In the genomic region with DNA sequence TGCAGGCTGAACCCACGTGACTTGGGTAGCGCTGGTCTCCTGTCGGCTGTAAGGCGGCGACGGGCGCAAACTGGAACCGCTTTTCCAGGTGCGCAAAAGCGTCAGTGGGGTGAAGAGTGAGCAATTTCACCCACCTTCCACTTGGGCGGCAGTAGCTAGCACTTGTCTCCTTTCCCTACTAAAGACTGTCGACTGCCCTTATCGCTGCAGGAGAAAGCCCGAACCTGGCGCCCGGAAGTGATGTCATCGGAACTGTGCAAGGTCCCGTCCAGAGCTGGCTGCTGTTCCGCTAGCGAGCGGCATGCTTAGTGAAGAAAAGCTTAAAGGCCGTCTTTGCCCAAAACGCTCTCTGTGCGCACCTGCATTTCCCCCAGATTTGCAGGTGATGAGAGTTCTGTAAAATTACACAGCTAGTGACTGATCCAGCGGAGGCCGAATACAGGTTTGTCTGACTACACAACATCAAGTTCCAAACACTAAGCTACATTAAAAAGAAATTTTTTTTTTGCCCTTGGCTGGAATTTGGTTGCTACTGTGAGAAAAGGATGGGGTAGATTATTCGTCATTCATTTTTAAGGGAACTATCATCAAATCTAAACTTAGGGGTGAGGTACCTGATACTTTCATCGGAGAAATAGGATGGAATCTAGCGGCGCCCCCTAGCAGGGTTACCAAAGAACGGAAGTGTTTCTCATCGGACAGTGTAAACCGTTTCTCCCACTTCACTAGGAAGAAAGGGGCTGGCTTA, we compare ENCODE assay signal across 8 cellular contexts. TPM values are rescaled to one million over a fixed set of nuclear protein-coding genes. Genes with fewer than 3 reads are reported as not detected.
A peak's percentile ranks its signal among the peaks of the same experiment; 100 is the strongest.
DNase-seq lines count a peak whose midpoint lies in the region; ATAC-seq, FAIRE-seq and TF ChIP-seq lines count a peak whose summit lies in the region.

A gene with protein sequence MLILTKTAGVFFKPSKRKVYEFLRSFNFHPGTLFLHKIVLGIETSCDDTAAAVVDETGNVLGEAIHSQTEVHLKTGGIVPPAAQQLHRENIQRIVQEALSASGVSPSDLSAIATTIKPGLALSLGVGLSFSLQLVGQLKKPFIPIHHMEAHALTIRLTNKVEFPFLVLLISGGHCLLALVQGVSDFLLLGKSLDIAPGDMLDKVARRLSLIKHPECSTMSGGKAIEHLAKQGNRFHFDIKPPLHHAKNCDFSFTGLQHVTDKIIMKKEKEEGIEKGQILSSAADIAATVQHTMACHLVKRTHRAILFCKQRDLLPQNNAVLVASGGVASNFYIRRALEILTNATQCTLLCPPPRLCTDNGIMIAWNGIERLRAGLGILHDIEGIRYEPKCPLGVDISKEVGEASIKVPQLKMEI (minus strand): TSS at position 242 of the 748 bp plus-strand sequence. CDS start 1,152 bp downstream, outside the sequence.

- H3K9me3 ChIP-seq in kidney (ENCODE audit: control insufficient read depth in 1 of 2, low read length in 2 of 2) = no peaks in the 10 kb centered on the region

- H3K9ac ChIP-seq in kidney (ENCODE audit: low read length in 2 of 2) = peak within 1 kb of the TSS; percentile 74 to 88

- H3K4me3 ChIP-seq in kidney (ENCODE audit: low read length in 2 of 2) = peak within 1 kb of the TSS; percentile 97 to 99

- peaks cover 3 to 6% of the 10 kb centered on the region in 2 donors for H3K36me3 ChIP-seq in kidney (ENCODE audit: control insufficient read depth in 1 of 2, insufficient read depth in 2 of 2, low read length in 2 of 2)

- peak; percentile 37 for TF ChIP-seq CTCF in kidney (IDR thresholded peaks at IDR 0.05; ENCODE audit: borderline replicate concordance, extremely low read depth, insufficient read depth)

- ATAC-seq in GM19035 (IDR thresholded peaks at IDR 0.05; ENCODE audit: unreplicated experiment) = peak; percentile 96
- peak; percentile 97 for ATAC-seq in HG03354 (IDR thresholded peaks at IDR 0.05; ENCODE audit: poor library complexity, severe bottlenecking, unreplicated experiment)

- no peak for FAIRE-seq in kidney (lab: Jason Lieb, UNC)

- H3K4me1 ChIP-seq in kidney (ENCODE audit: control insufficient read depth in 1 of 2, insufficient read depth in 1 of 2, low read depth in 1 of 2, low read length in 2 of 2) = peaks cover 3 to 5% of the 10 kb centered on the region in 2 donors

- intact Hi-C loops in kidney (cut with DNase I) = no loop called here

- H3K27ac ChIP-seq in kidney (ENCODE audit: low read depth in 2 of 2, low read length in 2 of 2) = peak within 1 kb of the TSS; percentile 71 to 85

- DNase-seq in AML-193 (lab: John Stamatoyannopoulos, UW) (peak; percentile 78 to 87), NCI-H446 (lab: John Stamatoyannopoulos, UW) (peak; percentile 81 to 88), cerebellum (ENCODE audit: low spot score) (peak; percentile 89), kidney (peak; percentile 96)
- peak; percentile 88 for DNase-seq in activated CD4-positive, alpha-beta T cell treated with anti-CD3 and anti-CD28 coated beads for 1 hour
- DNase-seq in stimulated activated CD4-positive, alpha-beta T cell treated with anti-CD3 and anti-CD28 coated beads, Interleukin-15, amount 100 ng/mL, for 24 hours = peak; percentile 96

RNA-seq across cellular contexts. Expression of the gene that starts here (rescaled TPM):
- total RNA-seq in cerebellum (21.5 TPM), kidney (6.7 TPM)
- 8.0 TPM for polyA plus RNA-seq in kidney (ENCODE audit: insufficient read depth, low read depth, low replicate concordance)

Comparison
In these comparisons a context has a peak if more than half of its experiments do, and no peak if none do; other contexts are left out.
1. Peak in every context shown above with its lines: DNase-seq, ATAC-seq, H3K4me3 ChIP-seq and H3K27ac ChIP-seq.